ENCODE assay signal across 12 cellular contexts in genomic region chr22:22161924-22162851, GRCh38.
DNase-seq lines count a peak whose midpoint lies in the region; ATAC-seq lines count a peak whose summit lies in the region.
"Had no signal": no experiment of that assay in that cellular context is flagged by ENCODE, and none has a peak within 500 bp of the region (broad histone marks: within the 10 kb centered on the region; RNA-seq: fewer than 3 reads in every experiment).

No MANE protein-coding gene starts in this region.

- H3K27ac Mint-ChIP-seq in stimulated activated effector memory CD8-positive, alpha-beta T cell treated with anti-CD3 and anti-CD28 coated beads, Interleukin-12 subunit alpha, Interleukin-12 subunit beta, amount 100 ng/mL, for 72 hours = no peak overlapping the region
- H3K27ac Mint-ChIP-seq: immature natural killer cell had no signal

- ATAC-seq in GM18909 (IDR thresholded peaks at IDR 0.05; ENCODE audit: poor library complexity, unreplicated experiment) = peak; percentile 70
- peak; percentile 67 for ATAC-seq in GM21825 (IDR thresholded peaks at IDR 0.05; ENCODE audit: unreplicated experiment)
- peak; percentile 50 for ATAC-seq in HG03378 (IDR thresholded peaks at IDR 0.05; ENCODE audit: unreplicated experiment)
- peak; percentile 50 for ATAC-seq in stimulated activated effector memory CD8-positive, alpha-beta T cell treated with anti-CD3 and anti-CD28 coated beads, Interleukin-12 subunit alpha, Interleukin-12 subunit beta, amount 100 ng/mL, for 72 hours

- no peaks in the 10 kb centered on the region for H3K36me3 Mint-ChIP-seq in stimulated activated effector memory CD8-positive, alpha-beta T cell treated with anti-CD3 and anti-CD28 coated beads, Interleukin-12 subunit alpha, Interleukin-12 subunit beta, amount 100 ng/mL, for 72 hours
- H3K36me3 Mint-ChIP-seq: immature natural killer cell had no signal

- H3K9me3 Mint-ChIP-seq in stimulated activated effector memory CD8-positive, alpha-beta T cell treated with anti-CD3 and anti-CD28 coated beads, Interleukin-12 subunit alpha, Interleukin-12 subunit beta, amount 100 ng/mL, for 72 hours = no peaks in the 10 kb centered on the region
- H3K9me3 Mint-ChIP-seq: immature natural killer cell had no signal

- H3K4me3 Mint-ChIP-seq in stimulated activated effector memory CD8-positive, alpha-beta T cell treated with anti-CD3 and anti-CD28 coated beads, Interleukin-12 subunit alpha, Interleukin-12 subunit beta, amount 100 ng/mL, for 72 hours = no peak overlapping the region
- H3K4me3 Mint-ChIP-seq: immature natural killer cell had no signal

- peaks cover 3% of the 10 kb centered on the region for H3K4me1 Mint-ChIP-seq in stimulated activated effector memory CD8-positive, alpha-beta T cell treated with anti-CD3 and anti-CD28 coated beads, Interleukin-12 subunit alpha, Interleukin-12 subunit beta, amount 100 ng/mL, for 72 hours

- DNase-seq in stimulated activated effector memory CD8-positive, alpha-beta T cell treated with anti-CD3 and anti-CD28 coated beads, Interleukin-12 subunit alpha, Interleukin-12 subunit beta, amount 100 ng/mL, for 72 hours (ENCODE audit: low spot score in 2 of 2) = no peak
- DNase-seq in NCI-H1694 (lab: John Stamatoyannopoulos, UW) = no peak
- DNase-seq in amniotic stem cell (lab: John Stamatoyannopoulos, UW) = no peak
- DNase-seq in AG08395 (ENCODE audit: low spot score) = no peak
- no peak for DNase-seq in Kasumi-1 (lab: John Stamatoyannopoulos, UW)
- DNase-seq: activated CD4-positive, alpha-beta T cell treated with anti-CD3 and anti-CD28 coated beads, Interleukin-2, amount 50 U/mL, for 1 hour; adrenal gland; immature natural killer cell; NCI-H1694 treated with DMSO at 0.1 percent for 48 hours had no signal
